In genomic region chr14:55599250-55599879, GRCh38 we compare ENCODE assay signal across 11 cellular contexts. TPM values are rescaled to one million over a fixed set of nuclear protein-coding genes. Genes with fewer than 3 reads are reported as not detected.
A peak's percentile ranks its signal among the peaks of the same experiment; 100 is the strongest.
DNase-seq lines count a peak whose midpoint lies in the region; ATAC-seq, FAIRE-seq and TF ChIP-seq lines count a peak whose summit lies in the region.
"Had no signal": no experiment of that assay in that cellular context is flagged by ENCODE, and none has a peak within 500 bp of the region (broad histone marks: within the 10 kb centered on the region; RNA-seq: fewer than 3 reads in every experiment).

No MANE protein-coding gene starts in this region.

- no peak overlapping the region for H2BK5ac ChIP-seq in H1 (ENCODE audit: low read depth, low read length)

- peaks cover 5% of the 10 kb centered on the region for H3K4me1 Mint-ChIP-seq in T-helper 2 cell treated with Interferon-gamma antibody and Interleukin-4, amounts not matched to agents 5 μg/mL and 100 μg/mL, for 36 hours (ENCODE audit: low read depth)
- H3K4me1 Mint-ChIP-seq in activated CD8-positive, alpha-beta T cell treated with anti-CD3 and anti-CD28 coated beads, Interleukin-2, amount 10 ng/mL, durations not matched to agents 7 days and 5 days (ENCODE audit: low read depth), result peaks cover 3% of the 10 kb centered on the region

- no peak overlapping the region for H2AK5ac ChIP-seq in H1 (ENCODE audit: low read depth, low read length)

- CTCF ChIA-PET in HEK293 (lab: Yijun Ruan, JAX), result interaction anchor here (0.6 to 1.3 kb wide), 3 partner anchors 152 to 266 kb away, joined by 3 to 4 read pairs (median 3); no protein-coding TSS in a partner anchor
- CTCF ChIA-PET in H1 (lab: Charles Lee; ENCODE audit: partially characterized antibody), result no interaction called here
- CTCF ChIA-PET in activated CD8-positive, alpha-beta T cell treated with anti-CD3 and anti-CD28 coated beads, Interleukin-2, amount 10 ng/mL, durations not matched to agents 7 days and 5 days (lab: Charles Lee), result no interaction called here

- intact Hi-C loops in psoas muscle (cut with DNase I), result no loop called here

- H3K27ac ChIP-seq in HEK293 (ENCODE audit: extremely low read depth, low read depth, low read length) (peak overlapping the region; percentile 70), H1 (ENCODE audit: low read depth, low read length) (no peak overlapping the region), psoas muscle (peak overlapping the region; percentile 71)

- peaks cover 2% of the 10 kb centered on the region; the same call in 1 of the 2 replicates for H3K79me1 ChIP-seq in H1 (ENCODE audit: low read depth, low read length)

- POLR2A ChIA-PET in HEK293 (lab: Yijun Ruan, JAX), result interaction anchor here (0.8 to 1.3 kb wide), 2 partner anchors 12 to 18 kb away, joined by 4 read pairs; no protein-coding TSS in a partner anchor
- POLR2A ChIA-PET in H1 (lab: Charles Lee; ENCODE audit: partially characterized antibody), result no interaction called here
- POLR2A ChIA-PET in activated CD8-positive, alpha-beta T cell treated with anti-CD3 and anti-CD28 coated beads, Interleukin-2, amount 10 ng/mL, durations not matched to agents 7 days and 5 days (lab: Charles Lee), result interaction anchor here (0.7 kb wide), 1 partner anchor 22 kb away, joined by 3 read pairs; no protein-coding TSS in a partner anchor

- no peaks in the 10 kb centered on the region for H3K23me2 ChIP-seq in H1 (ENCODE audit: low read depth, low read length)

- no peak overlapping the region for H2BK20ac ChIP-seq in H1 (ENCODE audit: low read length)

- H3K4me1 ChIP-seq in HEK293 (ENCODE audit: control insufficient read depth, insufficient read depth, low read length), result peaks cover 26% of the 10 kb centered on the region
- H3K4me1 ChIP-seq in H1 (replicated peaks in 1 of 4; ENCODE audit: control insufficient read depth in 3 of 4, insufficient read depth in 4 of 4, low read length in 3 of 4), result peaks cover 0 to 7% (median 3%) of the 10 kb centered on the region in 4 experiments; a peak in 4 of 7 replicates
- H3K4me1 ChIP-seq in psoas muscle, result peaks cover 53% of the 10 kb centered on the region

- H3K4me2 ChIP-seq in H1 (ENCODE audit: insufficient read depth in 1 of 2, low read depth in 2 of 2, low read length in 2 of 2), result no peak overlapping the region

- H3K27me3 Mint-ChIP-seq in T-helper 2 cell treated with Interferon-gamma antibody and Interleukin-4, amounts not matched to agents 5 μg/mL and 100 μg/mL, for 36 hours (ENCODE audit: low read depth), result no peaks in the 10 kb centered on the region
- H3K27me3 Mint-ChIP-seq in activated CD8-positive, alpha-beta T cell treated with anti-CD3 and anti-CD28 coated beads, Interleukin-2, amount 10 ng/mL, durations not matched to agents 7 days and 5 days (ENCODE audit: low read depth), result no peaks in the 10 kb centered on the region

- no peak overlapping the region for H2BK120ac ChIP-seq in H1 (replicated peaks; ENCODE audit: low read depth, low read length)

- H3K27me3 ChIP-seq in H1 (replicated peaks in 1 of 4; ENCODE audit: control insufficient read depth in 3 of 4, extremely low read depth in 1 of 4, insufficient read depth in 3 of 4, low read length in 3 of 4), result no peaks in the 10 kb centered on the region
- no peaks in the 10 kb centered on the region for H3K27me3 ChIP-seq in psoas muscle (ENCODE audit: insufficient read depth in 3 of 3, low read length in 2 of 3)

- no peak for TF ChIP-seq RAD21 in H1 (IDR thresholded peaks at IDR 0.05 in 1 of 2, conservative IDR thresholded peaks at IDR 0.05 in 1 of 2; ENCODE audit: low read depth in 2 of 2, low read length in 2 of 2)

- H3K23ac ChIP-seq in H1 (ENCODE audit: insufficient read length), result no peak overlapping the region

- TF ChIP-seq CTCF in HEK293 (tag by site-specific recombination; IDR thresholded peaks at IDR 0.05), result no peak
- no peak for TF ChIP-seq CTCF in H1 (IDR thresholded peaks at IDR 0.05; ENCODE audit: control extremely low read depth in 1 of 3, insufficient read depth in 1 of 3, low read depth in 1 of 3, low read length in 3 of 3)
- no peak for TF ChIP-seq CTCF in psoas muscle (IDR thresholded peaks at IDR 0.05)

- H4K20me1 ChIP-seq in H1 (replicated peaks in 1 of 2; ENCODE audit: control insufficient read depth in 1 of 2, insufficient read depth in 2 of 2, low read length in 2 of 2), result no peaks in the 10 kb centered on the region

- H3K36me3 ChIP-seq in HEK293 (ENCODE audit: control insufficient read depth in 2 of 2, insufficient read depth in 1 of 2, low read length in 2 of 2) (peaks cover 0 to 3% of the 10 kb centered on the region in 2 experiments; a peak in 1 of 3 replicates), H1 (ENCODE audit: control insufficient read depth in 2 of 4, insufficient read depth in 4 of 4, low read length in 3 of 4) (no peaks in the 10 kb centered on the region), psoas muscle (ENCODE audit: insufficient read depth in 1 of 2, low read depth in 1 of 2) (no peaks in the 10 kb centered on the region)

- no peak overlapping the region for H3K4me3 Mint-ChIP-seq in T-helper 2 cell treated with Interferon-gamma antibody and Interleukin-4, amounts not matched to agents 5 μg/mL and 100 μg/mL, for 36 hours
- H3K4me3 Mint-ChIP-seq in activated CD8-positive, alpha-beta T cell treated with anti-CD3 and anti-CD28 coated beads, Interleukin-2, amount 10 ng/mL, durations not matched to agents 7 days and 5 days, result no peak overlapping the region

- no peak overlapping the region for H3K18ac ChIP-seq in H1 (ENCODE audit: extremely low read depth, low read length)

- H2BK15ac ChIP-seq in H1 (ENCODE audit: low read length), result no peak overlapping the region

- H3K4me3 ChIP-seq in HEK293 (ENCODE audit: low read depth, low read length) (no peak overlapping the region), H1 (ENCODE audit: extremely low read depth in 1 of 4, insufficient read depth in 2 of 4, low read depth in 3 of 4, low read length in 4 of 4) (no peak overlapping the region), psoas muscle (no peak overlapping the region)

- no peak overlapping the region for H3K9ac ChIP-seq in H1 (replicated peaks in 1 of 4; ENCODE audit: extremely low read depth in 1 of 4, low read depth in 3 of 4, low read length in 3 of 4)

- no peak for FAIRE-seq in H1 (lab: Jason Lieb, UNC)

- 95% methylated on average over 14 of the region's 14 CpGs; no CpG with 5 or more reads in 1 of the 2 experiments for WGBS in H1 (ENCODE audit: extremely low coverage in 1 of 2, insufficient coverage in 1 of 2, insufficient read length in 1 of 2, insufficient replicate concordance in 2 of 2, low coverage in 1 of 2, low lambda C conversion rate in 2 of 2, missing lambda C conversion rate in 1 of 2), 2 experiments
- WGBS in psoas muscle, 3 donors, result 71 to 87% (median 85%) methylated on average over 14 of the region's 14 CpGs

- no peak overlapping the region for H3K4ac ChIP-seq in H1 (replicated peaks; ENCODE audit: insufficient read length, low read depth, low read length)

- no peak overlapping the region for H4K5ac ChIP-seq in H1 (ENCODE audit: insufficient read length, low read depth, low read length)

- no peak overlapping the region for H3K14ac ChIP-seq in H1 (ENCODE audit: insufficient read length)

- H2BK12ac ChIP-seq in H1 (ENCODE audit: low read depth, low read length), result no peak overlapping the region

- ATAC-seq in psoas muscle, result no peak
- no peak for ATAC-seq in activated CD8-positive, alpha-beta T cell treated with anti-CD3 and anti-CD28 coated beads, Interleukin-2, amount 10 ng/mL, durations not matched to agents 7 days and 5 days
- ATAC-seq in GM21367 (IDR thresholded peaks at IDR 0.05; ENCODE audit: unreplicated experiment), result no peak

- H2AFZ ChIP-seq in H1 (ENCODE audit: low read length), result no peak overlapping the region

- TF ChIP-seq EP300 in H1 (IDR thresholded peaks at IDR 0.05; ENCODE audit: borderline replicate concordance in 1 of 2, low read depth in 2 of 2, low read length in 2 of 2), result no peak

- no peak overlapping the region for H3K27ac Mint-ChIP-seq in T-helper 2 cell treated with Interferon-gamma antibody and Interleukin-4, amounts not matched to agents 5 μg/mL and 100 μg/mL, for 36 hours
- no peak overlapping the region for H3K27ac Mint-ChIP-seq in activated CD8-positive, alpha-beta T cell treated with anti-CD3 and anti-CD28 coated beads, Interleukin-2, amount 10 ng/mL, durations not matched to agents 7 days and 5 days

- H3K9me3 ChIP-seq in HEK293 (ENCODE audit: control insufficient read depth, insufficient read depth, low read depth, low read length), result no peaks in the 10 kb centered on the region
- H3K9me3 ChIP-seq in H1 (ENCODE audit: insufficient read depth in 2 of 2, low read depth in 1 of 2, low read length in 1 of 2), result no peaks in the 10 kb centered on the region
- H3K9me3 ChIP-seq in psoas muscle, result peaks cover 16% of the 10 kb centered on the region

- peak overlapping the region; percentile 79 for H4K8ac ChIP-seq in H1 (ENCODE audit: extremely low read depth, insufficient read depth, low read length)

- no peak overlapping the region for H4K91ac ChIP-seq in H1 (replicated peaks; ENCODE audit: insufficient read length, low read length)

- H3K9me3 Mint-ChIP-seq in T-helper 2 cell treated with Interferon-gamma antibody and Interleukin-4, amounts not matched to agents 5 μg/mL and 100 μg/mL, for 36 hours, result no peaks in the 10 kb centered on the region
- peaks cover 12% of the 10 kb centered on the region for H3K9me3 Mint-ChIP-seq in activated CD8-positive, alpha-beta T cell treated with anti-CD3 and anti-CD28 coated beads, Interleukin-2, amount 10 ng/mL, durations not matched to agents 7 days and 5 days (ENCODE audit: insufficient read depth)

- no peak for TF ChIP-seq POLR2A in H1 (IDR thresholded peaks at IDR 0.05; ENCODE audit: control extremely low read depth in 1 of 2, low read depth in 2 of 2, low read length in 2 of 2)

- H3K56ac ChIP-seq in H1 (replicated peaks; ENCODE audit: insufficient read length, low read depth, low read length), result no peak overlapping the region

- H3K36me3 Mint-ChIP-seq in T-helper 2 cell treated with Interferon-gamma antibody and Interleukin-4, amounts not matched to agents 5 μg/mL and 100 μg/mL, for 36 hours (ENCODE audit: low read depth), result peaks cover 2% of the 10 kb centered on the region
- H3K36me3 Mint-ChIP-seq in activated CD8-positive, alpha-beta T cell treated with anti-CD3 and anti-CD28 coated beads, Interleukin-2, amount 10 ng/mL, durations not matched to agents 7 days and 5 days (ENCODE audit: low read depth), result peaks cover 17% of the 10 kb centered on the region

- peaks cover 7 to 95% of the 10 kb centered on the region in 2 experiments; a peak in 3 of 4 replicates for H3K79me2 ChIP-seq in H1 (ENCODE audit: control insufficient read depth in 1 of 2, insufficient read depth in 2 of 2, low read length in 2 of 2)

- DNase-seq in NCI-H510A treated with DMSO at 0.1 percent for 48 hours (lab: John Stamatoyannopoulos, UW), result peak; percentile 88
- no peak for DNase-seq in H1 (ENCODE audit: low read depth in 1 of 2, low spot score in 2 of 2)
- DNase-seq in psoas muscle, result peak; percentile 34 to 65
- DNase-seq in SW480 (ENCODE audit: low spot score), result no peak
- DNase-seq in T-helper 2 cell treated with Interferon-gamma antibody and Interleukin-4, amounts not matched to agents 5 μg/mL and 100 μg/mL, for 36 hours (ENCODE audit: low spot score), result no peak
- DNase-seq in activated CD8-positive, alpha-beta T cell treated with anti-CD3 and anti-CD28 coated beads, Interleukin-2, amount 10 ng/mL, durations not matched to agents 7 days and 5 days, result no peak
- DNase-seq: amniotic stem cell, NCI-H187 treated with DMSO at 0.1 percent for 48 hours, SW 1271 had no signal

RNA-seq across cellular contexts. Expression of gene KTN1, which starts 19.4 kb away (rescaled TPM):
- total RNA-seq in H1 (2021; fragmentation: NEBNext Ultra II Directional; extraction: Animal tissue kit (Norgen Biotek cat#: 25700)), result 144 and 151 TPM in 2 replicates
- polyA plus RNA-seq in H1 (2011; rRNA removed), result 9.6 and 15.4 TPM in 2 replicates
- 35.8 TPM for polyA plus RNA-seq in H1 (2011; cell fraction: cytosol; rRNA removed)
- polyA plus RNA-seq in H1 (2011; cell fraction: nucleus; rRNA removed), result 22.7 TPM
- polyA plus RNA-seq in H1 (2012, experiment 1 of 2), result 46.0 to 92.4 TPM (median 57.9 TPM) in 4 replicates
- 6.3 TPM for polyA plus RNA-seq in H1 (2012, experiment 2 of 2)
- polyA plus RNA-seq in H1 (2013, experiment 1 of 2), result 200 TPM
- polyA plus RNA-seq in H1 (2013, experiment 2 of 2), result 177 TPM
- 16.2 and 26.8 TPM in 2 replicates for polyA minus RNA-seq in H1 (2011; rRNA and poly(A)+ RNA removed)
- polyA minus RNA-seq in H1 (2011; cell fraction: cytosol; rRNA and poly(A)+ RNA removed), result 32.0 TPM
- polyA minus RNA-seq in H1 (2011; cell fraction: nucleus; rRNA and poly(A)+ RNA removed), result 131 TPM
- 100 to 1,000 TPM; 238 to 607 (median 348) TPM for total RNA-seq in psoas muscle
- 100 to 1,000 TPM; 218 to 576 (median 270) TPM for polyA plus RNA-seq in psoas muscle
- 10 to 100 TPM; 91.0 to 93.7 TPM for total RNA-seq in activated CD8-positive, alpha-beta T cell treated with anti-CD3 and anti-CD28 coated beads, Interleukin-2, amount 10 ng/mL, durations not matched to agents 7 days and 5 days

Comparison
In these comparisons a context has a peak if more than half of its experiments do, and no peak if none do; other contexts are left out.
1. DNase-seq: peak in NCI-H510A treated with DMSO at 0.1 percent for 48 hours (single experiment) and psoas muscle (2 of 2); none in H1 (0 of 2), SW480 (single experiment), T-helper 2 cell treated with Interferon-gamma antibody and Interleukin-4, amounts not matched to agents 5 μg/mL and 100 μg/mL, for 36 hours (single experiment) and activated CD8-positive, alpha-beta T cell treated with anti-CD3 and anti-CD28 coated beads, Interleukin-2, amount 10 ng/mL, durations not matched to agents 7 days and 5 days (single experiment).
2. Of the 6 proteins assayed by ChIP-seq in both HEK293 and H1: peak only in HEK293: YY1; only in H1: none; in both: none; in neither: 5.